ENCODE assay signal across 25 cellular contexts in genomic region chr16:89586218-89586617, GRCh38. TPM values are rescaled to one million over a fixed set of nuclear protein-coding genes. Genes with fewer than 3 reads are reported as not detected.
"Had no signal": no experiment of that assay in that cellular context is flagged by ENCODE, and none has a peak within 500 bp of the region (broad histone marks: within the 10 kb centered on the region; RNA-seq: fewer than 3 reads in every experiment).

No MANE protein-coding gene starts in this region.

- ATAC-seq: activated CD4-positive, CD25-positive, alpha-beta regulatory T cell treated with anti-CD3 and anti-CD28 coated beads, Interleukin-2, amount 50 U/mL, for 24 hours; gastrocnemius medialis; sciatic nerve; stimulated activated naive B cell treated with anti-CD40 and anti-IgM and Interleukin-4, amounts not matched to agents 10 μg/mL and 1 μg/mL and 100 μg/mL, for 72 hours had no signal

- H3K27ac Mint-ChIP-seq: activated naive CD4-positive, alpha-beta T cell treated with anti-CD3 and anti-CD28 coated beads for 36 hours; activated naive CD8-positive, alpha-beta T cell treated with anti-CD3 and anti-CD28 coated beads, Interleukin-2, amount 10 ng/mL, durations not matched to agents 7 days and 5 days; brain; stimulated activated naive B cell treated with anti-CD40 and anti-IgM and Interleukin-4, amounts not matched to agents 10 μg/mL and 1 μg/mL and 100 μg/mL, for 72 hours; T-helper 1 cell treated with Interleukin-12 subunit alpha and Interleukin-12 subunit beta and Interleukin-4 antibody, amounts not matched to agents 30 μg/mL and 1 μg/mL, for 36 hours had no signal

- H3K4me1 ChIP-seq: ascending aorta, colonic mucosa, gastrocnemius medialis, parathyroid adenoma, tibial nerve had no signal

- H3K36me3 ChIP-seq: ascending aorta, cardiac muscle cell, colonic mucosa, gastrocnemius medialis, left ventricle myocardium inferior, tibial nerve, WERI-Rb-1 had no signal

- H3K36me3 Mint-ChIP-seq: activated naive CD8-positive, alpha-beta T cell treated with anti-CD3 and anti-CD28 coated beads, Interleukin-2, amount 10 ng/mL, durations not matched to agents 7 days and 5 days; brain; naive B cell had no signal

- H3K9ac ChIP-seq: parathyroid adenoma had no signal

- H3K4me1 Mint-ChIP-seq: activated naive CD8-positive, alpha-beta T cell treated with anti-CD3 and anti-CD28 coated beads, Interleukin-2, amount 10 ng/mL, durations not matched to agents 7 days and 5 days; brain; naive B cell; stimulated activated naive B cell treated with anti-CD40 and anti-IgM and Interleukin-4, amounts not matched to agents 10 μg/mL and 1 μg/mL and 100 μg/mL, for 72 hours had no signal

- H3K4me3 ChIP-seq: ascending aorta, cardiac muscle cell, colonic mucosa, dorsolateral prefrontal cortex, gastrocnemius medialis, left ventricle myocardium inferior, skin epidermis, tibial nerve had no signal

- H3K27me3 Mint-ChIP-seq: activated naive CD8-positive, alpha-beta T cell treated with anti-CD3 and anti-CD28 coated beads, Interleukin-2, amount 10 ng/mL, durations not matched to agents 7 days and 5 days; brain; naive B cell; stimulated activated naive B cell treated with anti-CD40 and anti-IgM and Interleukin-4, amounts not matched to agents 10 μg/mL and 1 μg/mL and 100 μg/mL, for 72 hours had no signal

- H3K27me3 ChIP-seq: ascending aorta, cardiac muscle cell, colonic mucosa, dorsolateral prefrontal cortex, gastrocnemius medialis, tibial nerve had no signal

- H3K9me3 ChIP-seq: ascending aorta, colonic mucosa, gastrocnemius medialis, left ventricle myocardium inferior, tibial nerve had no signal

- H3K4me3 Mint-ChIP-seq: activated naive CD4-positive, alpha-beta T cell treated with anti-CD3 and anti-CD28 coated beads for 36 hours; activated naive CD8-positive, alpha-beta T cell treated with anti-CD3 and anti-CD28 coated beads, Interleukin-2, amount 10 ng/mL, durations not matched to agents 7 days and 5 days; brain; stimulated activated naive B cell treated with anti-CD40 and anti-IgM and Interleukin-4, amounts not matched to agents 10 μg/mL and 1 μg/mL and 100 μg/mL, for 72 hours; T-helper 1 cell treated with Interleukin-12 subunit alpha and Interleukin-12 subunit beta and Interleukin-4 antibody, amounts not matched to agents 30 μg/mL and 1 μg/mL, for 36 hours had no signal

- H3K27ac ChIP-seq: ascending aorta, cardiac muscle cell, colonic mucosa, dorsolateral prefrontal cortex, gastrocnemius medialis, left ventricle myocardium inferior, parathyroid adenoma, skin epidermis, tibial nerve, WERI-Rb-1 had no signal

- DNase-seq: activated CD4-positive, alpha-beta T cell treated with anti-CD3 and anti-CD28 coated beads, Interleukin-2, amount 50 U/mL, for 48 hours; activated CD8-positive, alpha-beta memory T cell treated with anti-CD3 and anti-CD28 coated beads for 24 hours; activated effector memory CD4-positive, alpha-beta T cell treated with Interleukin-2 at 50 U/mL for 16 hours; activated naive CD4-positive, alpha-beta T cell treated with anti-CD3 and anti-CD28 coated beads for 36 hours; cerebellar nuclear complex; colonic mucosa; dorsolateral prefrontal cortex; effector memory CD4-positive, alpha-beta T cell; gastrocnemius medialis; left ventricle myocardium inferior; naive B cell; stimulated activated CD4-positive, alpha-beta T cell treated with anti-CD3 and anti-CD28 coated beads, Interleukin-4, amount 100 ng/mL, for 24 hours; stimulated activated naive B cell treated with anti-CD40 and anti-IgM and Interleukin-4, amounts not matched to agents 10 μg/mL and 1 μg/mL and 100 μg/mL, for 72 hours; WERI-Rb-1 had no signal

- H3K9me3 Mint-ChIP-seq: activated naive CD4-positive, alpha-beta T cell treated with anti-CD3 and anti-CD28 coated beads for 36 hours; activated naive CD8-positive, alpha-beta T cell treated with anti-CD3 and anti-CD28 coated beads, Interleukin-2, amount 10 ng/mL, durations not matched to agents 7 days and 5 days; brain; naive B cell; stimulated activated naive B cell treated with anti-CD40 and anti-IgM and Interleukin-4, amounts not matched to agents 10 μg/mL and 1 μg/mL and 100 μg/mL, for 72 hours; T-helper 1 cell treated with Interleukin-12 subunit alpha and Interleukin-12 subunit beta and Interleukin-4 antibody, amounts not matched to agents 30 μg/mL and 1 μg/mL, for 36 hours had no signal

- H2AFZ ChIP-seq: parathyroid adenoma had no signal

RNA-seq across cellular contexts. Expression of gene CPNE7, which starts 10.7 kb away (rescaled TPM):
- total RNA-seq: ascending aorta, gastrocnemius medialis, left ventricle myocardium inferior, sciatic nerve, urinary bladder had no signal

RNA-seq across cellular contexts. Expression of gene DPEP1, which starts 27.2 kb away (rescaled TPM):
- total RNA-seq: activated naive CD4-positive, alpha-beta T cell treated with anti-CD3 and anti-CD28 coated beads for 36 hours; activated naive CD8-positive, alpha-beta T cell treated with anti-CD3 and anti-CD28 coated beads, Interleukin-2, amount 10 ng/mL, durations not matched to agents 7 days and 5 days; ascending aorta; gastrocnemius medialis; left ventricle myocardium inferior; sciatic nerve had no signal
